1 cellular context compared by ENCODE assay signal in the genomic region with DNA sequence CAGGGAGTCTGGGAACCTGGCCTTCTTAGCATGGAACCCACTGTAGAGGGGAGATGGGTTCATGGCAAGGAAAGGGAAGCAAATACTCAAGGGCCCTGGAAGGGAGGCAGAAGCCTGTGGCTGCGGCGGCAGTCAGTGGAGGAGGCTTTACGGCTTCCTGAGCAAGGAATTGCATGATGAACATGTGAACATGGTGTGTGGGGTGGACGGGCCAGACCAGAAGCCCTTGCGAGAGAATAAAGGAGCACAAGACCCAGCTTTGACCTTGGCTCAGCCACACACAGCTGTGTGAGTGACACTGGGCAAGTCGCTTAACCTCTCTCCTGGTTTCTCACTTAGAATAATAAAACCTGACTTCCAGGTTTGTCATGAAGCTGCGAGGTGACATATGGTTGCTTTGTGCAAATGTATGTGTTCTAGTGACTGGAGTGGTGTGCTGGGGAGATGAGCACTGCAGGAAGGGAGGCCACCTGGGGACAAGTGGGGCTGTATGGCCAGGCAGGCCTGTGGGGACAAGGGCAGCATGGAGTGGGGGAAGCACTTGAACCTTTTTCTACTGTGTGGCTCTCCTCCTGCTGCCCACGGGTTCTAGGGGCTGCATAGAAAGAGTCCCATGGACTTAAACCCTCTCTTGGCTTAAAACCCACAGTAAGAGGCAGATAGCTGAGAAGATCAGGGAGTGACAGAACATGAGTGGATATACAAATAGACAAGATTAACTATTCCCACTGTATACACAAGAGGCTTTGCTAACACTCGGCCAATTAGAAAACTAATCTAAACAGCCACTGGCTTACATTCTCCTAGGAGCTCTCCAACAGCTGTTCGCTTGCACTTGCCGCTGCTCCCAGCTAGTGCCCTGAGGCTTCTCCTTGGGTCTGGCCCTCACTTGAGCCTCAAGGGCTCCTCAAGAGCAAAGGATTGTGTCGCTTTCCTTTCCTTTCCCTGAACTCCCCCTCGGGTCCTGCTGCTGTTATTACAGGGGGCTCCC.
TF ChIP-seq lines count a peak whose summit lies in the region.

No MANE protein-coding gene starts in this region.

TF ChIP-seq in GM23338, 12 proteins besides CTCF, POLR2A, EP300 and RAD21:
- TF ChIP-seq, protein P1, sequence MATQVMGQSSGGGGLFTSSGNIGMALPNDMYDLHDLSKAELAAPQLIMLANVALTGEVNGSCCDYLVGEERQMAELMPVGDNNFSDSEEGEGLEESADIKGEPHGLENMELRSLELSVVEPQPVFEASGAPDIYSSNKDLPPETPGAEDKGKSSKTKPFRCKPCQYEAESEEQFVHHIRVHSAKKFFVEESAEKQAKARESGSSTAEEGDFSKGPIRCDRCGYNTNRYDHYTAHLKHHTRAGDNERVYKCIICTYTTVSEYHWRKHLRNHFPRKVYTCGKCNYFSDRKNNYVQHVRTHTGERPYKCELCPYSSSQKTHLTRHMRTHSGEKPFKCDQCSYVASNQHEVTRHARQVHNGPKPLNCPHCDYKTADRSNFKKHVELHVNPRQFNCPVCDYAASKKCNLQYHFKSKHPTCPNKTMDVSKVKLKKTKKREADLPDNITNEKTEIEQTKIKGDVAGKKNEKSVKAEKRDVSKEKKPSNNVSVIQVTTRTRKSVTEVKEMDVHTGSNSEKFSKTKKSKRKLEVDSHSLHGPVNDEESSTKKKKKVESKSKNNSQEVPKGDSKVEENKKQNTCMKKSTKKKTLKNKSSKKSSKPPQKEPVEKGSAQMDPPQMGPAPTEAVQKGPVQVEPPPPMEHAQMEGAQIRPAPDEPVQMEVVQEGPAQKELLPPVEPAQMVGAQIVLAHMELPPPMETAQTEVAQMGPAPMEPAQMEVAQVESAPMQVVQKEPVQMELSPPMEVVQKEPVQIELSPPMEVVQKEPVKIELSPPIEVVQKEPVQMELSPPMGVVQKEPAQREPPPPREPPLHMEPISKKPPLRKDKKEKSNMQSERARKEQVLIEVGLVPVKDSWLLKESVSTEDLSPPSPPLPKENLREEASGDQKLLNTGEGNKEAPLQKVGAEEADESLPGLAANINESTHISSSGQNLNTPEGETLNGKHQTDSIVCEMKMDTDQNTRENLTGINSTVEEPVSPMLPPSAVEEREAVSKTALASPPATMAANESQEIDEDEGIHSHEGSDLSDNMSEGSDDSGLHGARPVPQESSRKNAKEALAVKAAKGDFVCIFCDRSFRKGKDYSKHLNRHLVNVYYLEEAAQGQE (IDR thresholded peaks at IDR 0.05; ENCODE audit: unreplicated experiment) = no peak
- no peak for TF ChIP-seq NANOG (IDR thresholded peaks at IDR 0.05; ENCODE audit: borderline replicate concordance)
- no peak for TF ChIP-seq ZNF114 (CRISPR knock-in tag; IDR thresholded peaks at IDR 0.05)
- TF ChIP-seq STAT1 (IDR thresholded peaks at IDR 0.05; ENCODE audit: unreplicated experiment) = no peak
- TF ChIP-seq POLR2AphosphoS5 (IDR thresholded peaks at IDR 0.05; ENCODE audit: low read depth) = no peak
